9 cellular contexts compared by ENCODE assay signal in the genomic region with DNA sequence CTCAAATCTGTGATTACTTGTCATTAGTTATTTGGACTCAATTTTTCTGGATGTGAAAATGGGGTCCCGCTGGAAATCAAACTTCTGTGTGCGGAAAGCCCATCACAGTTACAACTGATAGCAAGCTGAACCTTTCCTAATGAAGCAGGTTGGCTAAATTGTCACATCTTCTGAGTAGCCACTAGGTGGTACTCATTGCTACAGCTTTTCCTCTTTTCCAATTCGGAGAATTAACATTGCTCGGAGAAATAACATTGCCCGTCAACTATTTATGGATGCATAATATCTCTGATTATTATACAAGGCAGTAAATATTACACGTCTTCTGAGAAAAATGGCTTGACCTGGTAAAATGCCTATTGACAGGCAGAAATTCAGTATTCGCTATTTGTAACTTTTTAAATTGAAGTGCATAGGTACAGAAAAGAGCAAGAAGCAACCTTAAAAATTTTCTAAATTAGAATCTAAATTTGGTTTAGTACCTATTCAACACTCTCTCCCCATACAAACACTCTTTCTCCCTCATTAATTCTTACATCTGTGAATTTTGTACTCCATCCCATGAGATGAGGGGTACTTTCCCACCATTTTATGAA. TPM values are rescaled to one million over a fixed set of nuclear protein-coding genes. Genes with fewer than 3 reads are reported as not detected.
A peak's percentile ranks its signal among the peaks of the same experiment; 100 is the strongest.
DNase-seq lines count a peak whose midpoint lies in the region; ATAC-seq, FAIRE-seq and TF ChIP-seq lines count a peak whose summit lies in the region.
"Had no signal": no experiment of that assay in that cellular context is flagged by ENCODE, and none has a peak within 500 bp of the region (broad histone marks: within the 10 kb centered on the region; RNA-seq: fewer than 3 reads in every experiment).

No MANE protein-coding gene starts in this region.

- H3K4me3 ChIP-seq in transverse colon = no peak overlapping the region

- 18 to 23% methylated on average over 6 to 7 of the region's 7 CpGs for WGBS in transverse colon (ENCODE audit: low coverage in 1 of 2), 2 donors

- H3K27me3 Mint-ChIP-seq in activated T-cell treated with anti-CD3 and anti-CD28 coated beads, Interleukin-2, amount 50 U/mL, for 4 hours (ENCODE audit: low read depth) = peaks cover 59% of the 10 kb centered on the region

- no peak overlapping the region for H3K27ac ChIP-seq in transverse colon

- H3K36me3 Mint-ChIP-seq in activated T-cell treated with anti-CD3 and anti-CD28 coated beads, Interleukin-2, amount 50 U/mL, for 4 hours (ENCODE audit: insufficient read depth) = no peaks in the 10 kb centered on the region

- no peak overlapping the region for H3K4me3 Mint-ChIP-seq in activated T-cell treated with anti-CD3 and anti-CD28 coated beads, Interleukin-2, amount 50 U/mL, for 4 hours

- FAIRE-seq in HTR-8/SVneo (lab: Jason Lieb, UNC) = peak; percentile 59

- peak; percentile 93 for ATAC-seq in SK-N-SH treated with all-trans-retinoic acid at 6 μM for 48 hours
- ATAC-seq in activated T-cell treated with anti-CD3 and anti-CD28 coated beads, Interleukin-2, amount 50 U/mL, for 4 hours = no peak

- H3K4me1 ChIP-seq in transverse colon = no peaks in the 10 kb centered on the region

- in situ Hi-C loops in transverse colon (cut with MboI; ENCODE audit: low pct_ligation_motif_present in 1 of 4, low pct_unique_long_range_greater_than_20kb in 1 of 4, low sequenced_read_pairs in 3 of 4) = no loop called here

- no peaks in the 10 kb centered on the region for H3K4me1 Mint-ChIP-seq in activated T-cell treated with anti-CD3 and anti-CD28 coated beads, Interleukin-2, amount 50 U/mL, for 4 hours (ENCODE audit: low read depth)

- no peaks in the 10 kb centered on the region for H3K36me3 ChIP-seq in transverse colon

- H3K9me3 Mint-ChIP-seq in activated T-cell treated with anti-CD3 and anti-CD28 coated beads, Interleukin-2, amount 50 U/mL, for 4 hours = no peaks in the 10 kb centered on the region

- H3K27me3 ChIP-seq in transverse colon = peaks cover 31% of the 10 kb centered on the region

- H3K9me3 ChIP-seq in transverse colon = no peaks in the 10 kb centered on the region

- TF ChIP-seq EP300 in transverse colon (IDR thresholded peaks at IDR 0.05; ENCODE audit: low read depth) = no peak

- DNase-seq in COR-L47 (lab: John Stamatoyannopoulos, UW) = peak; percentile 41
- peak; percentile 57 for DNase-seq in HTR-8/SVneo (ENCODE audit: insufficient read length, low spot score)
- peak; percentile 36 for DNase-seq in globus pallidus (ENCODE audit: low spot score)
- no peak for DNase-seq in transverse colon
- DNase-seq in stimulated activated CD4-positive, alpha-beta T cell treated with anti-CD3 and anti-CD28 coated beads, Interleukin-4, amount 100 ng/mL, for 4 hours = no peak
- DNase-seq in activated T-cell treated with anti-CD3 and anti-CD28 coated beads, Interleukin-2, amount 50 U/mL, for 4 hours = no peak
- no peak for DNase-seq in NK-92 treated with Interleukin-12 subunit alpha and Interleukin-12 subunit beta, amount 100 ng/mL, for 24 hours (lab: John Stamatoyannopoulos, UW)

- peak; percentile 37 to 50 (median 44) for TF ChIP-seq CTCF in transverse colon (IDR thresholded peaks at IDR 0.05)

- no peak for TF ChIP-seq POLR2A in transverse colon (IDR thresholded peaks at IDR 0.05)

- intact Hi-C loops in transverse colon (cut with DNase I; ENCODE audit: low total_unique reads) = no loop called here

TF ChIP-seq in SK-N-SH treated with all-trans-retinoic acid at 6 μM for 48 hours, 23 proteins besides CTCF, POLR2A, EP300 and RAD21:
- TF ChIP-seq, protein P1, sequence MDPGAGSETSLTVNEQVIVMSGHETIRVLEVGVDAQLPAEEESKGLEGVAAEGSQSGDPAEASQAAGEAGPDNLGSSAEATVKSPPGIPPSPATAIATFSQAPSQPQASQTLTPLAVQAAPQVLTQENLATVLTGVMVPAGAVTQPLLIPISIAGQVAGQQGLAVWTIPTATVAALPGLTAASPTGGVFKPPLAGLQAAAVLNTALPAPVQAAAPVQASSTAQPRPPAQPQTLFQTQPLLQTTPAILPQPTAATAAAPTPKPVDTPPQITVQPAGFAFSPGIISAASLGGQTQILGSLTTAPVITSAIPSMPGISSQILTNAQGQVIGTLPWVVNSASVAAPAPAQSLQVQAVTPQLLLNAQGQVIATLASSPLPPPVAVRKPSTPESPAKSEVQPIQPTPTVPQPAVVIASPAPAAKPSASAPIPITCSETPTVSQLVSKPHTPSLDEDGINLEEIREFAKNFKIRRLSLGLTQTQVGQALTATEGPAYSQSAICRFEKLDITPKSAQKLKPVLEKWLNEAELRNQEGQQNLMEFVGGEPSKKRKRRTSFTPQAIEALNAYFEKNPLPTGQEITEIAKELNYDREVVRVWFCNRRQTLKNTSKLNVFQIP (CRISPR knock-in tag; IDR thresholded peaks at IDR 0.05; ENCODE audit: borderline replicate concordance, low read depth) = no peak
- no peak for TF ChIP-seq CREB5 (CRISPR knock-in tag; IDR thresholded peaks at IDR 0.05; ENCODE audit: low read depth)
- TF ChIP-seq ZNF8 (CRISPR knock-in tag; IDR thresholded peaks at IDR 0.05) = no peak
- no peak for TF ChIP-seq CSDC2 (CRISPR knock-in tag; IDR thresholded peaks at IDR 0.05)
- TF ChIP-seq, protein P2, sequence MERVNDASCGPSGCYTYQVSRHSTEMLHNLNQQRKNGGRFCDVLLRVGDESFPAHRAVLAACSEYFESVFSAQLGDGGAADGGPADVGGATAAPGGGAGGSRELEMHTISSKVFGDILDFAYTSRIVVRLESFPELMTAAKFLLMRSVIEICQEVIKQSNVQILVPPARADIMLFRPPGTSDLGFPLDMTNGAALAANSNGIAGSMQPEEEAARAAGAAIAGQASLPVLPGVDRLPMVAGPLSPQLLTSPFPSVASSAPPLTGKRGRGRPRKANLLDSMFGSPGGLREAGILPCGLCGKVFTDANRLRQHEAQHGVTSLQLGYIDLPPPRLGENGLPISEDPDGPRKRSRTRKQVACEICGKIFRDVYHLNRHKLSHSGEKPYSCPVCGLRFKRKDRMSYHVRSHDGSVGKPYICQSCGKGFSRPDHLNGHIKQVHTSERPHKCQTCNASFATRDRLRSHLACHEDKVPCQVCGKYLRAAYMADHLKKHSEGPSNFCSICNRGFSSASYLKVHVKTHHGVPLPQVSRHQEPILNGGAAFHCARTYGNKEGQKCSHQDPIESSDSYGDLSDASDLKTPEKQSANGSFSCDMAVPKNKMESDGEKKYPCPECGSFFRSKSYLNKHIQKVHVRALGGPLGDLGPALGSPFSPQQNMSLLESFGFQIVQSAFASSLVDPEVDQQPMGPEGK (CRISPR knock-in tag; IDR thresholded peaks at IDR 0.05; ENCODE audit: borderline replicate concordance) = no peak
- no peak for TF ChIP-seq ZFP30 (CRISPR knock-in tag; IDR thresholded peaks at IDR 0.05)
- no peak for TF ChIP-seq ZFP3 (CRISPR knock-in tag; IDR thresholded peaks at IDR 0.05)
- no peak for TF ChIP-seq TCF4 (CRISPR knock-in tag; IDR thresholded peaks at IDR 0.05; ENCODE audit: borderline replicate concordance)
- no peak for TF ChIP-seq TOX (CRISPR knock-in tag; IDR thresholded peaks at IDR 0.05; ENCODE audit: borderline replicate concordance)
- TF ChIP-seq ESRRG (CRISPR knock-in tag; IDR thresholded peaks at IDR 0.05) = no peak
- no peak for TF ChIP-seq ISL1 (CRISPR knock-in tag; IDR thresholded peaks at IDR 0.05)
- TF ChIP-seq ZC3H10 (CRISPR knock-in tag; IDR thresholded peaks at IDR 0.05) = no peak
- no peak for TF ChIP-seq RARB (CRISPR knock-in tag; IDR thresholded peaks at IDR 0.05)

RNA-seq across cellular contexts. Expression of gene BLOC1S2, which starts 17.3 kb away (rescaled TPM):
- 10 to 100 TPM in 2 of 4 donors, 1 to 10 TPM in 1, not detected in 1; 1.1 to 20.3 (median 13.4) TPM for total RNA-seq in transverse colon
- 10 to 100 TPM; 62.5 to 79.5 (median 75.5) TPM for total RNA-seq in activated T-cell treated with anti-CD3 and anti-CD28 coated beads, Interleukin-2, amount 50 U/mL, for 4 hours

RNA-seq across cellular contexts. Expression of gene PKD2L1, which starts 26.2 kb away (rescaled TPM):
- total RNA-seq in transverse colon = 1 to 10 TPM in 1 of 4 donors, under 1 TPM in 1, not detected in 2; 0.14 to 1.9 TPM
- not detected for total RNA-seq in activated T-cell treated with anti-CD3 and anti-CD28 coated beads, Interleukin-2, amount 50 U/mL, for 4 hours
- total RNA-seq: glomerular endothelial cell had no signal

RNA-seq across cellular contexts. Expression of gene CWF19L1, which starts 36.4 kb away (rescaled TPM):
- total RNA-seq in transverse colon = 10 to 100 TPM in 3 of 4 donors, 1 to 10 TPM in 1; 2.2 to 15.2 (median 13.0) TPM
- total RNA-seq in activated T-cell treated with anti-CD3 and anti-CD28 coated beads, Interleukin-2, amount 50 U/mL, for 4 hours = 10 to 100 TPM; 37.6 to 47.0 (median 40.8) TPM

RNA-seq across cellular contexts. Expression of gene SCD, which starts 43.2 kb away (rescaled TPM):
- 10 to 100 TPM in 3 of 4 donors, 1 to 10 TPM in 1; 9.2 to 62.1 (median 21.8) TPM for total RNA-seq in transverse colon
- total RNA-seq in activated T-cell treated with anti-CD3 and anti-CD28 coated beads, Interleukin-2, amount 50 U/mL, for 4 hours = 10 to 100 TPM; 19.7 to 26.7 (median 21.1) TPM

Comparison
In these comparisons a context has a peak if more than half of its experiments do, and no peak if none do; other contexts are left out.
1. DNase-seq: peak in COR-L47 (single experiment), HTR-8/SVneo (single experiment) and globus pallidus (single experiment); none in transverse colon (single experiment), stimulated activated CD4-positive, alpha-beta T cell treated with anti-CD3 and anti-CD28 coated beads, Interleukin-4, amount 100 ng/mL, for 4 hours (0 of 2), activated T-cell treated with anti-CD3 and anti-CD28 coated beads, Interleukin-2, amount 50 U/mL, for 4 hours (single experiment) and NK-92 treated with Interleukin-12 subunit alpha and Interleukin-12 subunit beta, amount 100 ng/mL, for 24 hours (single experiment).